8 cellular contexts compared by ENCODE assay signal in genomic region chr1:161177936-161178244, GRCh38. TPM values are rescaled to one million over a fixed set of nuclear protein-coding genes. Genes with fewer than 3 reads are reported as not detected.
A peak's percentile ranks its signal among the peaks of the same experiment; 100 is the strongest.
DNase-seq lines count a peak whose midpoint lies in the region; ATAC-seq and TF ChIP-seq lines count a peak whose summit lies in the region.

No MANE protein-coding gene starts in this region.

- ATAC-seq in HG02588 (IDR thresholded peaks at IDR 0.05; ENCODE audit: unreplicated experiment) (no peak), GM21515 (IDR thresholded peaks at IDR 0.05; ENCODE audit: unreplicated experiment) (no peak)

- TF ChIP-seq EP300 in esophagus muscularis mucosa (IDR thresholded peaks at IDR 0.05): no peak

- TF ChIP-seq POLR2A in esophagus muscularis mucosa (IDR thresholded peaks at IDR 0.05; ENCODE audit: low read depth): no peak
- no peak for TF ChIP-seq POLR2A in prostate gland (IDR thresholded peaks at IDR 0.05)

- H3K9me3 ChIP-seq in SJCRH30 (replicated peaks) (no peaks in the 10 kb centered on the region), esophagus muscularis mucosa (no peaks in the 10 kb centered on the region), prostate gland (no peaks in the 10 kb centered on the region), HAP-1 (no peaks in the 10 kb centered on the region)

- intact Hi-C loops in esophagus muscularis mucosa (cut with DNase I): no loop called here
- intact Hi-C loops in prostate gland (cut with DNase I): no loop called here

- no peak for DNase-seq in GM12864 (ENCODE audit: low read depth)
- no peak for DNase-seq in SJCRH30
- no peak for DNase-seq in esophagus muscularis mucosa (ENCODE audit: extremely low spot score)
- DNase-seq in prostate gland (ENCODE audit: low spot score): no peak
- no peak for DNase-seq in cortex of kidney (lab: John Stamatoyannopoulos, UW)
- no peak for DNase-seq in HAP-1 (ENCODE audit: low spot score in 2 of 2)

- H3K4me1 ChIP-seq in SJCRH30 (no peaks in the 10 kb centered on the region), esophagus muscularis mucosa (peaks cover 26 to 34% (median 33%) of the 10 kb centered on the region in 4 donors), prostate gland (replicated peaks) (no peaks in the 10 kb centered on the region), HAP-1 (peaks cover 14% of the 10 kb centered on the region)

- H3K27me3 ChIP-seq in SJCRH30: no peaks in the 10 kb centered on the region
- H3K27me3 ChIP-seq in esophagus muscularis mucosa: no peaks in the 10 kb centered on the region
- H3K27me3 ChIP-seq in prostate gland (replicated peaks; ENCODE audit: insufficient read depth): no peaks in the 10 kb centered on the region
- H3K27me3 ChIP-seq in HAP-1 (ENCODE audit: low read depth): no peaks in the 10 kb centered on the region

- H3K4me3 ChIP-seq in GM12864 (ENCODE audit: low read depth, low read length): peak overlapping the region; percentile 67
- peak overlapping the region; percentile 78 for H3K4me3 ChIP-seq in SJCRH30
- peak overlapping the region; percentile 69 to 82 (median 80) for H3K4me3 ChIP-seq in esophagus muscularis mucosa
- H3K4me3 ChIP-seq in prostate gland: peak overlapping the region; percentile 75 to 77
- H3K4me3 ChIP-seq in HAP-1: no peak overlapping the region; the same call in 1 of the 2 replicates

- 56% methylated on average over 9 of the region's 9 CpGs for WGBS in esophagus muscularis mucosa
- WGBS in prostate gland: 33% methylated on average over 9 of the region's 9 CpGs

- H3K27ac ChIP-seq in SJCRH30: peak overlapping the region; percentile 65; the same call in 1 of the 2 replicates
- H3K27ac ChIP-seq in esophagus muscularis mucosa (replicated peaks in 1 of 4): peak overlapping the region; percentile 87 to 94 (median 90)
- H3K27ac ChIP-seq in prostate gland: peak overlapping the region; percentile 84 to 87

- no peak for TF ChIP-seq CTCF in GM12864 (IDR thresholded peaks at IDR 0.05; ENCODE audit: low read depth, low read length, missing control alignments)
- TF ChIP-seq CTCF in esophagus muscularis mucosa (IDR thresholded peaks at IDR 0.05): no peak
- TF ChIP-seq CTCF in prostate gland (IDR thresholded peaks at IDR 0.05): no peak

- in situ Hi-C loops in HAP-1 (cut with MboI; ENCODE audit: low sequenced_read_pairs): loop anchor here (25.0 kb wide), 1 partner anchor 559 kb away; the partner anchor contains the start of gene DUSP12

- peaks cover 10% of the 10 kb centered on the region for H3K36me3 ChIP-seq in SJCRH30
- H3K36me3 ChIP-seq in esophagus muscularis mucosa: peaks cover 19 to 34% (median 32%) of the 10 kb centered on the region in 4 donors
- no peaks in the 10 kb centered on the region for H3K36me3 ChIP-seq in prostate gland
- peaks cover 17% of the 10 kb centered on the region for H3K36me3 ChIP-seq in HAP-1 (replicated peaks)

RNA-seq across cellular contexts. Expression of gene B4GALT3, which starts 0.6 kb away (rescaled TPM):
- total RNA-seq in SJCRH30 (2014; rRNA removed; shearing (Covaris generic)): 31.4 and 36.3 TPM in 2 replicates
- total RNA-seq in esophagus muscularis mucosa: 10 to 100 TPM; 14.1 to 26.5 (median 21.8) TPM
- 10 to 100 TPM; 38.2 to 68.7 TPM for total RNA-seq in prostate gland

RNA-seq across cellular contexts. Expression of gene PPOX, which starts 11.7 kb away (rescaled TPM):
- total RNA-seq in SJCRH30 (2014; rRNA removed; shearing (Covaris generic)): 11.1 and 13.5 TPM in 2 replicates
- total RNA-seq in esophagus muscularis mucosa: 10 to 100 TPM; 12.8 to 22.1 (median 15.8) TPM
- 10 to 100 TPM; 13.8 to 42.6 TPM for total RNA-seq in prostate gland

RNA-seq across cellular contexts. Expression of gene USP21, which starts 18.6 kb away (rescaled TPM):
- 16.0 and 17.6 TPM in 2 replicates for total RNA-seq in SJCRH30 (2014; rRNA removed; shearing (Covaris generic))
- 10 to 100 TPM; 13.3 to 25.3 (median 16.3) TPM for total RNA-seq in esophagus muscularis mucosa
- total RNA-seq in prostate gland: 10 to 100 TPM; 28.1 to 32.1 TPM

RNA-seq across cellular contexts. Expression of gene ADAMTS4, which starts 21.0 kb away (rescaled TPM):
- 9.6 and 11.0 TPM in 2 replicates for total RNA-seq in SJCRH30 (2014; rRNA removed; shearing (Covaris generic))
- total RNA-seq in esophagus muscularis mucosa: 100 to 1,000 TPM in 1 of 4 donors, 10 to 100 TPM in 1, 1 to 10 TPM in 2; 2.5 to 126 (median 12.0) TPM
- total RNA-seq in prostate gland: 1 to 10 TPM in 1 of 2 donors, under 1 TPM in 1; 0.55 to 3.4 TPM

RNA-seq across cellular contexts. Expression of gene UFC1, which starts 24.1 kb away (rescaled TPM):
- total RNA-seq in SJCRH30 (2014; rRNA removed; shearing (Covaris generic)): 51.6 and 53.0 TPM in 2 replicates
- total RNA-seq in esophagus muscularis mucosa: 10 to 100 TPM; 62.8 to 86.1 (median 71.6) TPM
- total RNA-seq in prostate gland: 10 to 100 TPM; 71.3 to 72.8 TPM
